Comparison of ENCODE assay signal across 24 cellular contexts in the genomic region with DNA sequence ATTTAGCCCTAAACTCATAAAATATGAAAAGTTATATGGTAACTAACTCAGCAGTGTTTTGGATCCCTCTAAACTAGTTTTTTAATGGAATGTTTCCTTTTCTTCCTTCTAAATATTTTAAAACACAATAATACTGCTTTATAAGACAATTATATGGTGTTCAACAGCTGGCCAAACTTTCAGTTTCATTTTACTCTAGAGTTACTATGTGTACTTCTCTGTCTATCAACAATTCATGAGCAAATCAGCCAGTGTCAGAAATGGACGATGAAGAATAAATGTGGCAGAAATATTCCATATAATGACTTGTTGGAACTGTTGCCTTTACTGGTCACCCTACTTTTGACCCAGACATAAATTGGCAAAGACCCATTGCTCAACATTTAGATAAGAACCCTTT.
"Had no signal": no experiment of that assay in that cellular context is flagged by ENCODE, and none has a peak within 500 bp of the region (broad histone marks: within the 10 kb centered on the region; RNA-seq: fewer than 3 reads in every experiment).

No MANE protein-coding gene starts in this region.

- H2AFZ ChIP-seq: neural progenitor cell had no signal

- H3K4me2 ChIP-seq: neural progenitor cell had no signal

- H3K9me3 ChIP-seq: gastroesophageal sphincter, prostate gland, right atrium auricular region, stomach, testis, upper lobe of left lung had no signal

- H3K36me3 ChIP-seq: brain microvascular endothelial cell, gastroesophageal sphincter, heart left ventricle, neural progenitor cell, prostate gland, right atrium auricular region, stomach, upper lobe of left lung had no signal

- H3K9ac ChIP-seq: neural progenitor cell had no signal

- H3K4me1 ChIP-seq: gastroesophageal sphincter, heart left ventricle, neural progenitor cell, prostate gland, right atrium auricular region, stomach, testis, upper lobe of left lung had no signal

- H3K27ac ChIP-seq: brain microvascular endothelial cell, dorsolateral prefrontal cortex, gastroesophageal sphincter, heart left ventricle, neural progenitor cell, prostate gland, right atrium auricular region, stomach, testis, upper lobe of left lung had no signal

- H3K27me3 ChIP-seq: brain microvascular endothelial cell, dorsolateral prefrontal cortex, gastroesophageal sphincter, heart left ventricle, neural progenitor cell, right atrium auricular region, stomach, testis, upper lobe of left lung had no signal

- ATAC-seq: activated CD4-positive, CD25-positive, alpha-beta regulatory T cell treated with anti-CD3 and anti-CD28 coated beads, Interleukin-2, amount 50 U/mL, for 24 hours; gastroesophageal sphincter; heart left ventricle; left ventricle myocardium superior; naive thymus-derived CD4-positive, alpha-beta T cell had no signal

- H3K4me3 ChIP-seq: gastroesophageal sphincter, heart left ventricle, neural progenitor cell, prostate gland, right atrium auricular region, stomach, testis, upper lobe of left lung had no signal

- DNase-seq: activated CD4-positive, alpha-beta T cell treated with anti-CD3 and anti-CD28 coated beads, Interleukin-2, amount 10 ng/mL, durations not matched to agents 7 days and 5 days; activated CD8-positive, alpha-beta memory T cell treated with anti-CD3 and anti-CD28 coated beads, Interleukin-2, amount 50 U/mL, for 4 hours; activated effector memory CD4-positive, alpha-beta T cell treated with Interleukin-2 at 50 U/mL for 16 hours; activated naive CD4-positive, alpha-beta T cell treated with anti-CD3 and anti-CD28 coated beads, Interleukin-2, amount 50 U/mL, for 16 hours; activated T-cell treated with anti-CD3 and anti-CD28 coated beads, Interleukin-2, amount 50 U/mL, for 48 hours; aorta; brain microvascular endothelial cell; central memory CD4-positive, alpha-beta T cell; dorsolateral prefrontal cortex; erythroblast; heart left ventricle; kidney glomerular epithelial cell; left ventricle myocardium superior; mesenchymal stem cell; naive thymus-derived CD4-positive, alpha-beta T cell; stomach; T-helper 9 cell; testis; upper lobe of left lung had no signal
